ENCODE assay signal across 26 cellular contexts in genomic region chr10:34598972-34599371, GRCh38.
DNase-seq lines count a peak whose midpoint lies in the region; ATAC-seq, FAIRE-seq and TF ChIP-seq lines count a peak whose summit lies in the region.
"Had no signal": no experiment of that assay in that cellular context is flagged by ENCODE, and none has a peak within 500 bp of the region (broad histone marks: within the 10 kb centered on the region; RNA-seq: fewer than 3 reads in every experiment).

No MANE protein-coding gene starts in this region.

- no peaks in the 10 kb centered on the region for H3K36me3 Mint-ChIP-seq in astrocyte (ENCODE audit: low read depth, unreplicated experiment)
- H3K36me3 Mint-ChIP-seq: activated CD8-positive, alpha-beta memory T cell treated with anti-CD3 and anti-CD28 coated beads, Interleukin-2, amount 10 ng/mL, durations not matched to agents 7 days and 5 days; activated naive CD4-positive, alpha-beta T cell treated with anti-CD3 and anti-CD28 coated beads, Interleukin-2, amount 50 U/mL, for 24 hours had no signal

- H3K4me3 ChIP-seq in astrocyte (ENCODE audit: insufficient read depth, low read depth, low read length): no peak overlapping the region
- H3K4me3 ChIP-seq in retinal pigment epithelial cell (ENCODE audit: low read length): peak overlapping the region; percentile 5
- H3K4me3 ChIP-seq: BLaER1 treated with 17β-estradiol and CSF1 and Interleukin-3, amounts not matched to agents 10 nM and 100 nM; left ventricle myocardium inferior; uterus had no signal

- H3K27ac Mint-ChIP-seq in astrocyte (ENCODE audit: unreplicated experiment): no peak overlapping the region
- H3K27ac Mint-ChIP-seq: activated CD4-positive, alpha-beta T cell treated with anti-CD3 and anti-CD28 coated beads, Interleukin-2, amount 10 ng/mL, durations not matched to agents 7 days and 5 days; activated CD8-positive, alpha-beta memory T cell treated with anti-CD3 and anti-CD28 coated beads, Interleukin-2, amount 10 ng/mL, durations not matched to agents 7 days and 5 days; activated naive CD4-positive, alpha-beta T cell treated with anti-CD3 and anti-CD28 coated beads, Interleukin-2, amount 50 U/mL, for 24 hours; activated T-cell treated with anti-CD3 and anti-CD28 coated beads, Interleukin-2, amount 50 U/mL, for 72 hours; nephron progenitor cell had no signal

- no peaks in the 10 kb centered on the region for H3K27me3 ChIP-seq in astrocyte (ENCODE audit: insufficient read depth, low read length)
- H3K27me3 ChIP-seq: BLaER1 treated with 17β-estradiol and CSF1 and Interleukin-3, amounts not matched to agents 10 nM and 100 nM; foreskin keratinocyte; uterus had no signal

- peaks cover 6% of the 10 kb centered on the region for H3K4me1 Mint-ChIP-seq in astrocyte (ENCODE audit: low read depth, unreplicated experiment)
- H3K4me1 Mint-ChIP-seq: activated CD4-positive, alpha-beta T cell treated with anti-CD3 and anti-CD28 coated beads, Interleukin-2, amount 10 ng/mL, durations not matched to agents 7 days and 5 days; activated CD8-positive, alpha-beta memory T cell treated with anti-CD3 and anti-CD28 coated beads, Interleukin-2, amount 10 ng/mL, durations not matched to agents 7 days and 5 days; activated naive CD4-positive, alpha-beta T cell treated with anti-CD3 and anti-CD28 coated beads, Interleukin-2, amount 50 U/mL, for 24 hours had no signal

- no peaks in the 10 kb centered on the region for H3K36me3 ChIP-seq in astrocyte (ENCODE audit: insufficient read depth, low read length)
- H3K36me3 ChIP-seq: BLaER1 treated with 17β-estradiol and CSF1 and Interleukin-3, amounts not matched to agents 10 nM and 100 nM; left ventricle myocardium inferior; uterus had no signal

- H3K9me3 ChIP-seq in astrocyte (ENCODE audit: insufficient read depth, low read depth, low read length): no peaks in the 10 kb centered on the region
- H3K9me3 ChIP-seq: BLaER1 treated with 17β-estradiol and CSF1 and Interleukin-3, amounts not matched to agents 10 nM and 100 nM; left ventricle myocardium inferior; SK-N-SH; uterus had no signal

- peaks cover 7% of the 10 kb centered on the region for H3K79me2 ChIP-seq in astrocyte (ENCODE audit: insufficient read depth, low read length)

- no peaks in the 10 kb centered on the region for H3K9me3 Mint-ChIP-seq in astrocyte (ENCODE audit: unreplicated experiment)
- H3K9me3 Mint-ChIP-seq: activated CD4-positive, alpha-beta T cell treated with anti-CD3 and anti-CD28 coated beads, Interleukin-2, amount 10 ng/mL, durations not matched to agents 7 days and 5 days; activated naive CD4-positive, alpha-beta T cell treated with anti-CD3 and anti-CD28 coated beads, Interleukin-2, amount 50 U/mL, for 24 hours; nephron progenitor cell had no signal

- H3K27ac ChIP-seq in astrocyte (ENCODE audit: low read depth, low read length): peak overlapping the region; percentile 8
- H3K27ac ChIP-seq: BLaER1 treated with 17β-estradiol and CSF1 and Interleukin-3, amounts not matched to agents 10 nM and 100 nM; foreskin keratinocyte; left ventricle myocardium inferior; uterus had no signal

- no peak overlapping the region for H3K4me3 Mint-ChIP-seq in astrocyte (ENCODE audit: unreplicated experiment)
- H3K4me3 Mint-ChIP-seq: activated CD4-positive, alpha-beta T cell treated with anti-CD3 and anti-CD28 coated beads, Interleukin-2, amount 10 ng/mL, durations not matched to agents 7 days and 5 days; activated CD8-positive, alpha-beta memory T cell treated with anti-CD3 and anti-CD28 coated beads, Interleukin-2, amount 10 ng/mL, durations not matched to agents 7 days and 5 days; activated naive CD4-positive, alpha-beta T cell treated with anti-CD3 and anti-CD28 coated beads, Interleukin-2, amount 50 U/mL, for 24 hours; activated T-cell treated with anti-CD3 and anti-CD28 coated beads, Interleukin-2, amount 50 U/mL, for 72 hours; nephron progenitor cell had no signal

- no peak overlapping the region for H3K9ac ChIP-seq in astrocyte (ENCODE audit: low read length)
- H3K9ac ChIP-seq: BLaER1 treated with 17β-estradiol and CSF1 and Interleukin-3, amounts not matched to agents 10 nM and 100 nM; SK-N-SH had no signal

- no peaks in the 10 kb centered on the region for H3K4me1 ChIP-seq in astrocyte (ENCODE audit: insufficient read depth, low read length)
- H3K4me1 ChIP-seq: foreskin keratinocyte, uterus had no signal

- no peak for ATAC-seq in GM21423 (IDR thresholded peaks at IDR 0.05; ENCODE audit: unreplicated experiment)
- ATAC-seq: activated CD8-positive, alpha-beta memory T cell treated with anti-CD3 and anti-CD28 coated beads, Interleukin-2, amount 10 ng/mL, durations not matched to agents 7 days and 5 days; activated T-cell treated with anti-CD3 and anti-CD28 coated beads, Interleukin-2, amount 50 U/mL, for 72 hours; foreskin keratinocyte had no signal

- no peak for FAIRE-seq in astrocyte (lab: Jason Lieb, UNC)

- no peak for TF ChIP-seq CTCF in astrocyte (IDR thresholded peaks at IDR 0.05; ENCODE audit: insufficient read depth, low read depth, low read length)
- TF ChIP-seq CTCF in retinal pigment epithelial cell (conservative IDR thresholded peaks at IDR 0.05; ENCODE audit: low read depth, low read length): no peak

- no peaks in the 10 kb centered on the region for H3K27me3 Mint-ChIP-seq in astrocyte (ENCODE audit: low read depth, unreplicated experiment)

- DNase-seq in EL (peak; percentile 19), astrocyte (ENCODE audit: low read depth) (peak; percentile 48), left kidney (ENCODE audit: low read depth, low spot score) (peak; percentile 55), retinal pigment epithelial cell (ENCODE audit: low read depth) (peak; percentile 67), COR-L47 (lab: John Stamatoyannopoulos, UW) (no peak), SW480 (ENCODE audit: low spot score) (no peak)
- DNase-seq in activated CD4-positive, alpha-beta T cell treated with anti-CD3 and anti-CD28 coated beads, Interleukin-2, amount 50 U/mL, for 4 hours: no peak
- DNase-seq: activated CD4-positive, alpha-beta T cell treated with anti-CD3 and anti-CD28 coated beads, Interleukin-2, amount 10 ng/mL, durations not matched to agents 7 days and 5 days; activated CD8-positive, alpha-beta memory T cell treated with anti-CD3 and anti-CD28 coated beads, Interleukin-2, amount 10 ng/mL, durations not matched to agents 7 days and 5 days; activated T-cell treated with anti-CD3 and anti-CD28 coated beads, Interleukin-2, amount 50 U/mL, for 72 hours; aorta; Calu3; foreskin keratinocyte; left ventricle myocardium inferior; NCI-H1417; NCI-H2081 treated with DMSO at 0.1 percent for 48 hours; NCI-H345; nephron progenitor cell; posterior cingulate gyrus; SK-N-SH; stimulated activated CD4-positive, alpha-beta T cell treated with anti-CD3 and anti-CD28 coated beads, Interleukin-1b, Interleukin-23, amount 100 ng/mL, for 48 hours; substantia nigra; uterus had no signal

- H4K20me1 ChIP-seq in astrocyte (ENCODE audit: insufficient read depth, low read length): peaks cover 21% of the 10 kb centered on the region

- H2AFZ ChIP-seq in astrocyte (ENCODE audit: low read depth, low read length): no peak overlapping the region

- H3K4me2 ChIP-seq in astrocyte (ENCODE audit: low read length): peak overlapping the region; percentile 38
- H3K4me2 ChIP-seq: BLaER1 treated with 17β-estradiol and CSF1 and Interleukin-3, amounts not matched to agents 10 nM and 100 nM; SK-N-SH had no signal

Comparison
In these comparisons a context has a peak if more than half of its experiments do, and no peak if none do; other contexts are left out.
1. DNase-seq: peak in EL (single experiment), astrocyte (single experiment), left kidney (single experiment) and retinal pigment epithelial cell (single experiment); none in COR-L47 (single experiment), SW480 (single experiment) and activated CD4-positive, alpha-beta T cell treated with anti-CD3 and anti-CD28 coated beads, Interleukin-2, amount 50 U/mL, for 4 hours (0 of 2).